Comparison of ENCODE assay signal across 8 cellular contexts in the genomic region with DNA sequence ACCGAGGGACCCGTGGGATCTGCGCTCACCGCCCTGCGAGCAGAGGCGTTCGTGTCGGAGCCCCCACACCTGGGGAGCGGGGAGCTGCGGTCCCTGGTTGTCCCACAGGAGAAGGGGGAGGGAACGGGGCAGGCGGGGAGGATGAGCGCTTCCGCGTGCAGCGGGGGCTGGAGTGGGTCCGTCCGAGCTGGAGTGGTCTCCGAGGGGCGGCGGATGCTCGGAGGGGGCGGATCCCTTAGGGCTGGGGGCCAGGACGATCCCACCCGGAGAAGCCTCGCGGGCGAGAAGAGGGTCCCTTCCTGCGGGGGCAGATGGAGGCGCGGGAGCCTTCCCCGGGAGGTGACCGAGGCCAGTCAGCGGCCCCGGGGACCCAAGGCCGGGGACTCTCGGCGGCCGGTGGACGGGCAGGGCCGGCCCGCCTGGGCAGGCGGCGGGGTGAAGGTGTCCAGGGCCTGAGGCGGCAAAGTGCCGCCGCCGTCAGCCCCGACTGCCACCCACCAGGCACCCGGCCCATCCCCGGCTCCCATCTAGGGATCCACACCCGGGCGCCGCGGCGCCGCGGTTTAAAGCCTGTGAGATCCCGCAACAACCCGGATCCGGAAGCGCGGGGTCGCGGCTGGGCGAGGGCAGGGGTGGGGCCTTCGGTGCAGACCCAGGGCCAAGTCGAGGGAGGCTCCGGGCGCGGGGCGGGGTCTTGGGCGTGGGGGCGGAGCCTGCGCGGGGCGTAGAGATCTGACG. TPM values are rescaled to one million over a fixed set of nuclear protein-coding genes. Genes with fewer than 3 reads are reported as not detected.
A peak's percentile ranks its signal among the peaks of the same experiment; 100 is the strongest.
DNase-seq lines count a peak whose midpoint lies in the region; TF ChIP-seq lines count a peak whose summit lies in the region.

No MANE protein-coding gene starts in this region.

- H3K27ac Mint-ChIP-seq in IgD-negative memory B cell = peak overlapping the region in 2 of 3 donors; percentile 77 to 87
- no peak overlapping the region for H3K27ac Mint-ChIP-seq in activated naive CD4-positive, alpha-beta T cell treated with anti-CD3 and anti-CD28 coated beads, Interleukin-2, amount 10 ng/mL, durations not matched to agents 7 days and 5 days

- peaks cover 9 to 28% (median 16%) of the 10 kb centered on the region in 3 donors for H3K4me1 Mint-ChIP-seq in IgD-negative memory B cell
- H3K4me1 Mint-ChIP-seq in activated naive CD4-positive, alpha-beta T cell treated with anti-CD3 and anti-CD28 coated beads, Interleukin-2, amount 10 ng/mL, durations not matched to agents 7 days and 5 days = peaks cover 30% of the 10 kb centered on the region

- no peaks in the 10 kb centered on the region for H3K36me3 Mint-ChIP-seq in IgD-negative memory B cell
- H3K36me3 Mint-ChIP-seq in activated naive CD4-positive, alpha-beta T cell treated with anti-CD3 and anti-CD28 coated beads, Interleukin-2, amount 10 ng/mL, durations not matched to agents 7 days and 5 days = no peaks in the 10 kb centered on the region

- peaks cover 13% of the 10 kb centered on the region for H3K36me3 ChIP-seq in suprapubic skin

- no peak for DNase-seq in AG04449 (ENCODE audit: low read depth, low spot score)
- DNase-seq in GM19240 (ENCODE audit: insufficient read length, low spot score) = peak; percentile 97
- DNase-seq in SHP77 (lab: John Stamatoyannopoulos, UW) = peak; percentile 78 to 88
- DNase-seq in activated naive CD4-positive, alpha-beta T cell treated with anti-CD3 and anti-CD28 coated beads, Interleukin-2, amount 10 ng/mL, durations not matched to agents 7 days and 5 days = peak; percentile 94
- peak; percentile 79 for DNase-seq in glomerular visceral epithelial cell (ENCODE audit: extremely low spot score)
- peak; percentile 87 for DNase-seq in occipital lobe (lab: John Stamatoyannopoulos, UW)
- peak; percentile 92 to 93 for DNase-seq in suprapubic skin (ENCODE audit: low spot score in 2 of 2)

- H3K9me3 ChIP-seq in suprapubic skin = no peaks in the 10 kb centered on the region

- H3K4me3 Mint-ChIP-seq in IgD-negative memory B cell = peak overlapping the region; percentile 84 to 93 (median 90)
- peak overlapping the region; percentile 69 for H3K4me3 Mint-ChIP-seq in activated naive CD4-positive, alpha-beta T cell treated with anti-CD3 and anti-CD28 coated beads, Interleukin-2, amount 10 ng/mL, durations not matched to agents 7 days and 5 days

- 0% methylated on average over 13 of the region's 78 CpGs for WGBS in suprapubic skin

- peak overlapping the region; percentile 55 for H3K27ac ChIP-seq in suprapubic skin

- peak overlapping the region; percentile 58 for H3K4me3 ChIP-seq in AG04449 (ENCODE audit: low read depth, low read length)
- peak overlapping the region; percentile 68 for H3K4me3 ChIP-seq in suprapubic skin

- no peak for TF ChIP-seq CTCF in AG04449 (IDR thresholded peaks at IDR 0.05; ENCODE audit: insufficient read depth, low read length, missing control alignments)
- no peak for TF ChIP-seq CTCF in suprapubic skin (IDR thresholded peaks at IDR 0.05)

- H3K27me3 Mint-ChIP-seq in IgD-negative memory B cell = no peaks in the 10 kb centered on the region
- H3K27me3 Mint-ChIP-seq in activated naive CD4-positive, alpha-beta T cell treated with anti-CD3 and anti-CD28 coated beads, Interleukin-2, amount 10 ng/mL, durations not matched to agents 7 days and 5 days = peaks cover 9% of the 10 kb centered on the region

- no peak for TF ChIP-seq EP300 in suprapubic skin (IDR thresholded peaks at IDR 0.05)

- peaks cover 41% of the 10 kb centered on the region for H3K4me1 ChIP-seq in suprapubic skin

- H3K27me3 ChIP-seq in suprapubic skin = peaks cover 4% of the 10 kb centered on the region

- POLR2A ChIA-PET in AG04449 (lab: Yijun Ruan, JAX) = no interaction called here

- TF ChIP-seq POLR2A in suprapubic skin (IDR thresholded peaks at IDR 0.05) = peak in 1 of 2 donors; percentile 29

- CTCF ChIA-PET in AG04449 (lab: Yijun Ruan, JAX) = interaction anchor here (0.5 to 2.4 kb wide), 1 partner anchor 23 kb away, joined by 3 to 7 read pairs; no protein-coding TSS in a partner anchor
- CTCF ChIA-PET in activated naive CD4-positive, alpha-beta T cell treated with anti-CD3 and anti-CD28 coated beads, Interleukin-2, amount 10 ng/mL, durations not matched to agents 7 days and 5 days (lab: Charles Lee) = no interaction called here

- no peaks in the 10 kb centered on the region for H3K9me3 Mint-ChIP-seq in IgD-negative memory B cell
- no peaks in the 10 kb centered on the region for H3K9me3 Mint-ChIP-seq in activated naive CD4-positive, alpha-beta T cell treated with anti-CD3 and anti-CD28 coated beads, Interleukin-2, amount 10 ng/mL, durations not matched to agents 7 days and 5 days

RNA-seq across cellular contexts. Expression of a gene that starts 5.3 kb away (rescaled TPM):
- polyA plus RNA-seq in IgD-negative memory B cell = not detected
- not detected for total RNA-seq in occipital lobe
- total RNA-seq in suprapubic skin = not detected

RNA-seq across cellular contexts. Expression of a gene that starts 25.6 kb away (rescaled TPM):
- not detected for polyA plus RNA-seq in IgD-negative memory B cell
- total RNA-seq in occipital lobe (2.0 TPM), suprapubic skin (1 to 10 TPM in 3 of 4 donors, not detected in 1; 3.2 to 8.4 (median 3.4) TPM)

RNA-seq across cellular contexts. Expression of a gene that starts 49.3 kb away (rescaled TPM):
- polyA plus RNA-seq in IgD-negative memory B cell = 21.4 TPM
- total RNA-seq in occipital lobe (31.4 TPM), suprapubic skin (10 to 100 TPM; 36.4 to 53.0 (median 41.4) TPM)
